13 cellular contexts compared by ENCODE assay signal in the genomic region with DNA sequence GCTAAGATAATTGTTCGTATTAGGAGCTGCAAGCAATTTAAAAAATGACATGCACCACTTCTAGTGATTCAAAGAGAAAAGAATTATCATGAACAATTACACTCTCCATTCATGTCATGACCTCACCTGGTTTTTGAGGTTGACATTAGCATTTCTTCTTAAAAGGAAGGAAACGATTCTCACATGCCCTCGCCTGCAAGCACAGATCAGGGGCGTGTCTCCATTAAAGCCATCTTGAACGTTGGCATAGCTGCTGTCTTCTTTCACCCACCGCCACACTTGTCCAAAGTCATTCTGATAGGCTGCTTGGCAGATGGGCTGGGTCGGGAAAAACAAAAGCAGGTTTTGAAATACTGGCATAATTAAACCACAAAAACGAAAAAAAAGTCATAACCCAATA. TPM values are rescaled to one million over a fixed set of nuclear protein-coding genes. Genes with fewer than 3 reads are reported as not detected.
DNase-seq lines count a peak whose midpoint lies in the region; ATAC-seq and FAIRE-seq lines count a peak whose summit lies in the region.
"Had no signal": no experiment of that assay in that cellular context is flagged by ENCODE, and none has a peak within 500 bp of the region (broad histone marks: within the 10 kb centered on the region; RNA-seq: fewer than 3 reads in every experiment).

No MANE protein-coding gene starts in this region.

- H2AK5ac ChIP-seq in mesendoderm (ENCODE audit: low read length) = no peak overlapping the region

- H3K79me1 ChIP-seq in mesendoderm (ENCODE audit: low read length) = no peaks in the 10 kb centered on the region

- ATAC-seq in HG03097 (IDR thresholded peaks at IDR 0.05; ENCODE audit: low FRiP score, unreplicated experiment) (no peak), HG02642 (IDR thresholded peaks at IDR 0.05; ENCODE audit: poor library complexity, unreplicated experiment) (no peak)

- no peak overlapping the region for H2BK15ac ChIP-seq in mesendoderm (replicated peaks; ENCODE audit: low read depth)

- no CpG with 5 or more reads among the region's 8 CpGs for WGBS in mesendoderm (ENCODE audit: extremely low coverage, insufficient coverage, low lambda C conversion rate)

- peaks cover 3% of the 10 kb centered on the region for H3K27me3 ChIP-seq in mesendoderm (ENCODE audit: insufficient read depth, low read length, poor library complexity)

- H3K9ac ChIP-seq in mesendoderm (ENCODE audit: low read length) = no peak overlapping the region
- H3K9ac ChIP-seq: KMS-11 had no signal

- no peaks in the 10 kb centered on the region for H3K4me1 ChIP-seq in mesendoderm (ENCODE audit: control insufficient read depth, low read depth, low read length)

- no peak overlapping the region for H2BK120ac ChIP-seq in mesendoderm (ENCODE audit: low read depth, low read length)

- no peak overlapping the region for H4K8ac ChIP-seq in mesendoderm (ENCODE audit: low read depth, low read length)

- peak; percentile 14 for DNase-seq in stimulated activated CD4-positive, alpha-beta T cell treated with anti-CD3 and anti-CD28 coated beads, Interleukin-12 subunit alpha, Interleukin-12 subunit beta, amount 100 ng/mL, for 4 hours
- DNase-seq in stimulated activated CD4-positive, alpha-beta T cell treated with anti-CD3 and anti-CD28 coated beads, Interleukin-2, amount 100 ng/mL, for 48 hours = no peak
- peak; percentile 1 to 11 for DNase-seq in activated T-helper 1 cell treated with anti-CD3 and anti-CD28 coated beads, Interleukin-2, amount 50 U/mL, for 16 hours (ENCODE audit: low read depth in 1 of 2, low spot score in 1 of 2)
- DNase-seq in mesendoderm = peak; percentile 4
- no peak for DNase-seq in amygdala (lab: John Stamatoyannopoulos, UW)
- DNase-seq in RCC 7860 (ENCODE audit: low spot score) = no peak
- DNase-seq: DMS79 treated with DMSO at 0.1 percent for 48 hours, hippocampal formation, posterior cingulate gyrus had no signal

- no peak overlapping the region for H3K56ac ChIP-seq in mesendoderm (ENCODE audit: low read length)

- no peak overlapping the region for H3K4ac ChIP-seq in mesendoderm (ENCODE audit: low read depth, low read length)

- no peak overlapping the region for H3K23ac ChIP-seq in mesendoderm (ENCODE audit: low read length)

- H3K4me3 ChIP-seq in mesendoderm (ENCODE audit: low read length) = no peak overlapping the region

- no peak overlapping the region for H3K18ac ChIP-seq in mesendoderm (ENCODE audit: low read length)

- H3K79me2 ChIP-seq in mesendoderm (ENCODE audit: control insufficient read depth, insufficient read depth, low read length) = no peaks in the 10 kb centered on the region

- H3K36me3 ChIP-seq in mesendoderm (ENCODE audit: control insufficient read depth, insufficient read depth, low read length) = no peaks in the 10 kb centered on the region

- no peak for FAIRE-seq in RCC 7860 (lab: Jason Lieb, UNC)
- FAIRE-seq: TTC549 had no signal

- H3K4me2 ChIP-seq in mesendoderm (ENCODE audit: low read length) = no peak overlapping the region
- H3K4me2 ChIP-seq: KMS-11 had no signal

- H4K5ac ChIP-seq in mesendoderm (ENCODE audit: low read length) = no peak overlapping the region

- H2BK5ac ChIP-seq in mesendoderm (ENCODE audit: low read length) = no peak overlapping the region

- H3K27ac ChIP-seq in mesendoderm (ENCODE audit: low read depth, low read length) = no peak overlapping the region
- H3K27ac ChIP-seq: KMS-11 had no signal

RNA-seq across cellular contexts. Expression of a gene that starts 19.9 kb away (rescaled TPM):
- not detected for polyA plus RNA-seq in mesendoderm (2013, experiment 1 of 2)
- not detected for polyA plus RNA-seq in mesendoderm (2013, experiment 2 of 2)

RNA-seq across cellular contexts. Expression of a gene that starts 29.2 kb away (rescaled TPM):
- polyA plus RNA-seq in mesendoderm (2013, experiment 1 of 2) = not detected
- polyA plus RNA-seq in mesendoderm (2013, experiment 2 of 2) = 0.08 TPM

RNA-seq across cellular contexts. Expression of a gene that starts 48.3 kb away (rescaled TPM):
- 4.1 TPM for polyA plus RNA-seq in mesendoderm (2013, experiment 1 of 2)
- 4.3 TPM for polyA plus RNA-seq in mesendoderm (2013, experiment 2 of 2)

Comparison
In these comparisons a context has a peak if more than half of its experiments do, and no peak if none do; other contexts are left out.
1. DNase-seq: peak in stimulated activated CD4-positive, alpha-beta T cell treated with anti-CD3 and anti-CD28 coated beads, Interleukin-12 subunit alpha, Interleukin-12 subunit beta, amount 100 ng/mL, for 4 hours (single experiment), activated T-helper 1 cell treated with anti-CD3 and anti-CD28 coated beads, Interleukin-2, amount 50 U/mL, for 16 hours (2 of 2) and mesendoderm (single experiment); none in stimulated activated CD4-positive, alpha-beta T cell treated with anti-CD3 and anti-CD28 coated beads, Interleukin-2, amount 100 ng/mL, for 48 hours (0 of 2), amygdala (0 of 56) and RCC 7860 (single experiment).